Comparison of ENCODE assay signal across 24 cellular contexts in the genomic region with DNA sequence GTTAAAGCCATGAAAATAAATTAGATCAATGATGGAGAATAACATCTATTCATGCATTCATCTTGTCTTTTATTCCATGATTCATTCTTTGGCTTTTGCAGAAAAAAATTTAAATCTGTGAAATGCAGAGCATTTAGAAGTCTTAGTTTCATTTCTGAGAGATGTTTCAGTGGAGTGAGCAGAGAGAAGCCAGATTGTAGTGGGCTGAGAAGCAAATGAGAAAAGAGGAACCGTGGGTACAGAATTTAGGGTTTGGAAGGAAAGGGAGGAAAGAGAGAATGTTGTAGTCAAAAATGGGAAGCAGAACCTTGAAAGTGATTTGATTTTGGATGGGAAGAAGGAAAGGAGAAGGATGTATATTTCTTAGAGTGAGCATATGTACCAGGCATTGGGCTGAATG.
"Had no signal": no experiment of that assay in that cellular context is flagged by ENCODE, and none has a peak within 500 bp of the region (broad histone marks: within the 10 kb centered on the region; RNA-seq: fewer than 3 reads in every experiment).

No MANE protein-coding gene starts in this region.

- H3K36me3 Mint-ChIP-seq: activated naive CD8-positive, alpha-beta T cell treated with anti-CD3 and anti-CD28 coated beads for 36 hours; brain; mesothelial cell of epicardium had no signal

- H3K27ac ChIP-seq: coronary artery, esophagus squamous epithelium, foreskin keratinocyte, lower lobe of right lung, right atrium auricular region, transverse colon had no signal

- H3K27me3 ChIP-seq: esophagus squamous epithelium, foreskin keratinocyte, right atrium auricular region, transverse colon had no signal

- H3K36me3 ChIP-seq: esophagus squamous epithelium, lower lobe of right lung, right atrium auricular region, transverse colon had no signal

- H3K4me1 ChIP-seq: esophagus squamous epithelium, lower lobe of right lung, right atrium auricular region, transverse colon had no signal

- H3K27me3 Mint-ChIP-seq: activated naive CD8-positive, alpha-beta T cell treated with anti-CD3 and anti-CD28 coated beads for 36 hours; brain had no signal

- ATAC-seq: activated T-cell treated with anti-CD3 and anti-CD28 coated beads, Interleukin-2, amount 50 U/mL, for 72 hours; foreskin keratinocyte; lower lobe of right lung had no signal

- H3K9me3 ChIP-seq: esophagus squamous epithelium, lower lobe of right lung, right atrium auricular region, transverse colon had no signal

- H3K27ac Mint-ChIP-seq: activated CD4-positive, alpha-beta T cell treated with anti-CD3 and anti-CD28 coated beads, Interleukin-2, amount 10 ng/mL, durations not matched to agents 7 days and 5 days; activated naive CD8-positive, alpha-beta T cell treated with anti-CD3 and anti-CD28 coated beads for 36 hours; activated T-cell treated with anti-CD3 and anti-CD28 coated beads, Interleukin-2, amount 50 U/mL, for 72 hours; brain; mesothelial cell of epicardium; progenitor cell of endocrine pancreas had no signal

- H3K4me3 Mint-ChIP-seq: activated CD4-positive, alpha-beta T cell treated with anti-CD3 and anti-CD28 coated beads, Interleukin-2, amount 10 ng/mL, durations not matched to agents 7 days and 5 days; activated naive CD8-positive, alpha-beta T cell treated with anti-CD3 and anti-CD28 coated beads for 36 hours; activated T-cell treated with anti-CD3 and anti-CD28 coated beads, Interleukin-2, amount 50 U/mL, for 72 hours; brain; mesothelial cell of epicardium had no signal

- H3K4me3 ChIP-seq: coronary artery, esophagus squamous epithelium, lower lobe of right lung, right atrium auricular region, transverse colon had no signal

- H3K9me3 Mint-ChIP-seq: activated CD4-positive, alpha-beta T cell treated with anti-CD3 and anti-CD28 coated beads, Interleukin-2, amount 10 ng/mL, durations not matched to agents 7 days and 5 days; activated naive CD8-positive, alpha-beta T cell treated with anti-CD3 and anti-CD28 coated beads for 36 hours; activated T-cell treated with anti-CD3 and anti-CD28 coated beads, Interleukin-2, amount 50 U/mL, for 72 hours; brain had no signal

- DNase-seq: activated CD4-positive, alpha-beta T cell treated with anti-CD3 and anti-CD28 coated beads, Interleukin-2, amount 10 ng/mL, durations not matched to agents 7 days and 5 days; activated CD4-positive, CD25-positive, alpha-beta regulatory T cell; activated CD8-positive, alpha-beta memory T cell treated with anti-CD3 and anti-CD28 coated beads, Interleukin-2, amount 50 U/mL, for 48 hours; activated gamma-delta T cell treated with Interleukin-2 at 50 U/mL for 16 hours; activated naive CD8-positive, alpha-beta T cell treated with anti-CD3 and anti-CD28 coated beads for 36 hours; activated T-cell treated with anti-CD3 and anti-CD28 coated beads, Interleukin-2, amount 50 U/mL, for 72 hours; amygdala; central memory CD4-positive, alpha-beta T cell; effector CD4-positive, alpha-beta T cell; esophagus squamous epithelium; foreskin keratinocyte; glutamatergic neuron; lower lobe of right lung; stimulated activated CD4-positive, alpha-beta T cell treated with anti-CD3 and anti-CD28 coated beads, Interleukin-15, amount 100 ng/mL, for 24 hours; stimulated activated CD4-positive, alpha-beta T cell treated with anti-CD3 and anti-CD28 coated beads, Interleukin-4, amount 100 ng/mL, for 1 hour; stimulated activated CD8-positive, alpha-beta memory T cell treated with anti-CD3 and anti-CD28 coated beads, Interleukin-4, amount 100 ng/mL, for 48 hours; stimulated activated naive CD4-positive, alpha-beta T cell treated with Interleukin-2 at 50 U/mL for 16 hours; substantia nigra; transverse colon had no signal

- H3K4me1 Mint-ChIP-seq: brain had no signal
